Comparison of ENCODE assay signal across 5 cellular contexts in the genomic region with DNA sequence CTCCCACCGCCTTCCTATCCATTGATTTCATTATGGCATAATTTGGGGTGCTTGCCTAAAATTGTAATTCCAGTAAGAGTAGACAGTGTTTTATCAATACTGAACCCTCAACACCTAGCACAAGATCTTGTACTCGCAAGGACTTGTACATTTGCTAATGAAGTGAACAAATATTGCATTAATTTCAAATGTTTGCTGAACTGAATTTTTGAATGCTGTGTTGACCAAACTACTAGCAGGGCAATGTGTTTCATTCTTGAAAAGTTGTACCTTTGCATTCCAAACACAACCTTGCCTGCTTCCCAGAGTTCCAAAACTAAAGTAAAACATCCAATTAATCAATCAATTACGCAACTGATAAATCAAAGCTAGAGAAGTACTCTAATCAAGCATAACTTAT. TPM values are rescaled to one million over a fixed set of nuclear protein-coding genes. Genes with fewer than 3 reads are reported as not detected.
"Had no signal": no experiment of that assay in that cellular context is flagged by ENCODE, and none has a peak within 500 bp of the region (broad histone marks: within the 10 kb centered on the region; RNA-seq: fewer than 3 reads in every experiment).

No MANE protein-coding gene starts in this region.

RNA-seq across cellular contexts. Expression of gene SPDYE16, which starts 57.6 kb away (rescaled TPM):
- total RNA-seq: dermis blood vessel endothelial cell, fibroblast of villous mesenchyme, lung microvascular endothelial cell, omental fat pad, transverse colon had no signal
